Comparison of ENCODE assay signal across 32 cellular contexts in genomic region chr2:229414631-229415030, GRCh38.
"Had no signal": no experiment of that assay in that cellular context is flagged by ENCODE, and none has a peak within 500 bp of the region (broad histone marks: within the 10 kb centered on the region; RNA-seq: fewer than 3 reads in every experiment).

No MANE protein-coding gene starts in this region.

- FAIRE-seq: urothelium cell line had no signal

- H2AFZ ChIP-seq: neural progenitor cell, parathyroid adenoma had no signal

- H3K79me2 ChIP-seq: parathyroid adenoma had no signal

- H3K27me3 Mint-ChIP-seq: progenitor cell of endocrine pancreas; stimulated activated memory B cell treated with anti-CD40 and anti-IgM and Interleukin-4, amounts not matched to agents 10 μg/mL and 1 μg/mL and 100 μg/mL, for 72 hours; stimulated activated naive CD8-positive, alpha-beta T cell treated with anti-CD3 and anti-CD28 coated beads, Interleukin-15, amount 100 ng/mL, for 72 hours had no signal

- H3K9me3 ChIP-seq: ovary, psoas muscle, suprapubic skin, testis, thyroid gland, tibial nerve, upper lobe of left lung, vagina had no signal

- H3K36me3 Mint-ChIP-seq: natural killer cell; neural progenitor cell; stimulated activated memory B cell treated with anti-CD40 and anti-IgM and Interleukin-4, amounts not matched to agents 10 μg/mL and 1 μg/mL and 100 μg/mL, for 72 hours had no signal

- H3K36me3 ChIP-seq: neural progenitor cell, ovary, spleen, suprapubic skin, thyroid gland, tibial nerve, upper lobe of left lung, vagina had no signal

- DNase-seq: natural killer cell; occipital lobe; ovary; posterior cingulate gyrus; psoas muscle; right cardiac atrium; spleen; stimulated activated CD4-positive, alpha-beta T cell treated with anti-CD3 and anti-CD28 coated beads, Interleukin-12 subunit alpha, Interleukin-12 subunit beta, amount 100 ng/mL, for 4 hours; stimulated activated CD4-positive, alpha-beta T cell treated with anti-CD3 and anti-CD28 coated beads, Interleukin-1b, Interleukin-23, amount 100 ng/mL, for 48 hours; stimulated activated CD4-positive, alpha-beta T cell treated with anti-CD3 and anti-CD28 coated beads, Interleukin-4, amount 100 ng/mL, for 1 hour; stimulated activated CD4-positive, alpha-beta T cell treated with anti-CD3 and anti-CD28 coated beads, Interleukin-4, amount 100 ng/mL, for 4 hours; stimulated activated CD8-positive, alpha-beta memory T cell treated with anti-CD3 and anti-CD28 coated beads, Interleukin-4, amount 100 ng/mL, for 48 hours; stimulated activated naive CD4-positive, alpha-beta T cell; stimulated activated naive CD8-positive, alpha-beta T cell treated with anti-CD3 and anti-CD28 coated beads, Interleukin-15, amount 100 ng/mL, for 72 hours; stimulated activated naive CD8-positive, alpha-beta T cell treated with anti-CD3 and anti-CD28 coated beads, Interleukin-15, Interleukin-2, amounts not matched to agents 100 U/mL and 50 U/mL, for 24 hours; substantia nigra; testis; thyroid gland; trophoblast cell; upper lobe of left lung had no signal

- H3K4me1 ChIP-seq: neural progenitor cell, parathyroid adenoma, psoas muscle had no signal

- H3K4me2 ChIP-seq: neural progenitor cell, smooth muscle cell had no signal

- H3K4me3 ChIP-seq: neural progenitor cell, ovary, psoas muscle, skin epidermis, smooth muscle cell, spleen, suprapubic skin, testis, thyroid gland, tibial nerve, upper lobe of left lung, vagina had no signal

- H3K4me3 Mint-ChIP-seq: natural killer cell; nephron; neural progenitor cell; stimulated activated memory B cell treated with anti-CD40 and anti-IgM and Interleukin-4, amounts not matched to agents 10 μg/mL and 1 μg/mL and 100 μg/mL, for 72 hours; stimulated activated naive CD8-positive, alpha-beta T cell treated with anti-CD3 and anti-CD28 coated beads, Interleukin-15, amount 100 ng/mL, for 72 hours had no signal

- H3K27ac Mint-ChIP-seq: natural killer cell; nephron; neural progenitor cell; progenitor cell of endocrine pancreas; stimulated activated memory B cell treated with anti-CD40 and anti-IgM and Interleukin-4, amounts not matched to agents 10 μg/mL and 1 μg/mL and 100 μg/mL, for 72 hours; stimulated activated naive CD8-positive, alpha-beta T cell treated with anti-CD3 and anti-CD28 coated beads, Interleukin-15, amount 100 ng/mL, for 72 hours had no signal

- H3K9ac ChIP-seq: neural progenitor cell, parathyroid adenoma had no signal

- H3K9me3 Mint-ChIP-seq: neural progenitor cell; stimulated activated memory B cell treated with anti-CD40 and anti-IgM and Interleukin-4, amounts not matched to agents 10 μg/mL and 1 μg/mL and 100 μg/mL, for 72 hours; stimulated activated naive CD8-positive, alpha-beta T cell treated with anti-CD3 and anti-CD28 coated beads, Interleukin-15, amount 100 ng/mL, for 72 hours had no signal

- H3K27me3 ChIP-seq: neural progenitor cell, ovary, spleen, suprapubic skin, testis, thyroid gland, tibial nerve, upper lobe of left lung, vagina had no signal

- H3K27ac ChIP-seq: neural progenitor cell, ovary, parathyroid adenoma, psoas muscle, suprapubic skin, upper lobe of left lung, vagina had no signal

- H3K4me1 Mint-ChIP-seq: natural killer cell; stimulated activated naive CD8-positive, alpha-beta T cell treated with anti-CD3 and anti-CD28 coated beads, Interleukin-15, amount 100 ng/mL, for 72 hours had no signal

- ATAC-seq: natural killer cell; psoas muscle; right cardiac atrium; sciatic nerve; stimulated activated memory B cell treated with anti-CD40 and anti-IgM and Interleukin-4, amounts not matched to agents 10 μg/mL and 1 μg/mL and 100 μg/mL, for 72 hours; stimulated activated naive CD8-positive, alpha-beta T cell treated with anti-CD3 and anti-CD28 coated beads, Interleukin-15, amount 100 ng/mL, for 72 hours; stimulated activated naive CD8-positive, alpha-beta T cell treated with anti-CD3 and anti-CD28 coated beads, Interleukin-15, Interleukin-2, amounts not matched to agents 100 U/mL and 50 U/mL, for 24 hours had no signal
